In genomic region chr1:25866288-25866687, GRCh38 we compare ENCODE assay signal across 23 cellular contexts. TPM values are rescaled to one million over a fixed set of nuclear protein-coding genes. Genes with fewer than 3 reads are reported as not detected.
DNase-seq lines count a peak whose midpoint lies in the region; ATAC-seq and TF ChIP-seq lines count a peak whose summit lies in the region.
"Had no signal": no experiment of that assay in that cellular context is flagged by ENCODE, and none has a peak within 500 bp of the region (broad histone marks: within the 10 kb centered on the region; RNA-seq: fewer than 3 reads in every experiment).

No MANE protein-coding gene starts in this region.

- no peak for TF ChIP-seq EP300 in stomach (IDR thresholded peaks at IDR 0.05)

- H3K18ac ChIP-seq in mesenchymal stem cell (ENCODE audit: low read depth in 1 of 2, low read length in 2 of 2), result no peak overlapping the region

- no peaks in the 10 kb centered on the region for H3K27me3 Mint-ChIP-seq in dendritic cell treated with granulocyte-macrophage colony-stimulating factor and Interleukin-4, amounts not matched to agents 40 ng/mL and 50 ng/mL, for 4 days
- H3K27me3 Mint-ChIP-seq: CD4-positive, CD25-positive, alpha-beta regulatory T cell; IgD-negative memory B cell had no signal

- intact Hi-C loops in dendritic cell treated with granulocyte-macrophage colony-stimulating factor and Interleukin-4, amounts not matched to agents 40 ng/mL and 50 ng/mL, for 4 days (cut with micrococcal nuclease), result no loop called here
- intact Hi-C loops in stomach (cut with DNase I; ENCODE audit: low total_unique reads), result no loop called here
- intact Hi-C loops in testis (cut with DNase I; ENCODE audit: low total_unique reads), result no loop called here
- intact Hi-C loops in PC-9 (cut with micrococcal nuclease; ENCODE audit: unreplicated experiment), result no loop called here

- H4K91ac ChIP-seq in mesenchymal stem cell (ENCODE audit: low read length), result no peak overlapping the region

- TF ChIP-seq POLR2A in stomach (IDR thresholded peaks at IDR 0.05) (no peak), testis (IDR thresholded peaks at IDR 0.05) (no peak)

- CTCF ChIA-PET in RWPE1 (lab: Yijun Ruan, JAX), result no interaction called here
- CTCF ChIA-PET in PC-9 (lab: Charles Lee), result no interaction called here

- H3K4me2 ChIP-seq in mesenchymal stem cell (ENCODE audit: low read length, poor library complexity, severe bottlenecking) (no peak overlapping the region), PC-9 (no peak overlapping the region)

- no peak overlapping the region for H4K8ac ChIP-seq in mesenchymal stem cell (ENCODE audit: low read length)

- H2AK5ac ChIP-seq in mesenchymal stem cell (ENCODE audit: low read length, severe bottlenecking), result peak overlapping the region; percentile 75

- BruUV-seq in PC-9 (replicated peaks; lab: Mats Ljungman, UMichigan), result no TSS peak

- peak overlapping the region; percentile 10 for H3K27ac Mint-ChIP-seq in dendritic cell treated with granulocyte-macrophage colony-stimulating factor and Interleukin-4, amounts not matched to agents 40 ng/mL and 50 ng/mL, for 4 days
- H3K27ac Mint-ChIP-seq: CD4-positive, CD25-positive, alpha-beta regulatory T cell had no signal

- H2BK5ac ChIP-seq in mesenchymal stem cell (ENCODE audit: low read depth, low read length, poor library complexity, severe bottlenecking), result no peak overlapping the region

- no peaks in the 10 kb centered on the region; the same call in 1 of the 2 replicates for H3F3A ChIP-seq in PC-9 (ENCODE audit: insufficient read depth, low read depth)

- H3K79me2 ChIP-seq in PC-9 (ENCODE audit: low read depth), result no peaks in the 10 kb centered on the region

- H3K9me3 ChIP-seq in mesenchymal stem cell (ENCODE audit: control insufficient read depth, low read length), result no peaks in the 10 kb centered on the region
- H3K9me3 ChIP-seq in stomach, result no peaks in the 10 kb centered on the region
- H3K9me3 ChIP-seq in testis, result no peaks in the 10 kb centered on the region
- no peaks in the 10 kb centered on the region for H3K9me3 ChIP-seq in PC-9 (ENCODE audit: insufficient read depth, low read depth)
- H3K9me3 ChIP-seq: BE2C had no signal

- no peaks in the 10 kb centered on the region for H4K20me1 ChIP-seq in PC-9 (ENCODE audit: insufficient read depth)

- peaks cover 39 to 44% of the 10 kb centered on the region in 2 experiments for H3K36me3 ChIP-seq in mesenchymal stem cell (ENCODE audit: control insufficient read depth in 1 of 2, insufficient read depth in 2 of 2, low read depth in 1 of 2, low read length in 2 of 2)
- peaks cover 0 to 32% (median 18%) of the 10 kb centered on the region in 4 donors for H3K36me3 ChIP-seq in stomach
- H3K36me3 ChIP-seq in testis (ENCODE audit: low read depth, missing control alignments), result no peaks in the 10 kb centered on the region
- no peaks in the 10 kb centered on the region for H3K36me3 ChIP-seq in PC-9 (ENCODE audit: low read depth)
- H3K36me3 ChIP-seq: BE2C had no signal

- no peak overlapping the region for H2AFZ ChIP-seq in mesenchymal stem cell (ENCODE audit: low read depth, low read length)
- no peak overlapping the region for H2AFZ ChIP-seq in PC-9

- WGBS in mesenchymal stem cell, result 90% methylated on average over 1 of the region's 1 CpG
- WGBS in stomach, 5 donors, result 48 to 86% (median 60%) methylated on average over 1 of the region's 1 CpG
- WGBS in testis, 2 donors, result 69 to 74% methylated on average over 1 of the region's 1 CpG

- DNase-seq in RWPE1 (ENCODE audit: low spot score) (no peak), mesenchymal stem cell (no peak), stomach (peak; percentile 7), testis (no peak), COLO829 (ENCODE audit: low spot score) (no peak), PC-9 (no peak)
- DNase-seq: BE2C; CD4-positive, CD25-positive, alpha-beta regulatory T cell; COR-L47; DMS 273 treated with DMSO at 0.1 percent for 48 hours; DMS79 treated with DMSO at 0.1 percent for 48 hours; GOT3; HCEC 1CT; Karpas-422; NCI-H1694; NCI-H2081; NCI-H2171; NCI-H526 treated with DMSO at 0.1 percent for 48 hours; OCI-M1; Right ventricle myocardium superior had no signal

- H3K27ac ChIP-seq in RWPE1, result 0 out of 2 replicates have a peak overlapping the region, but pooled peaks have one; percentile 7
- H3K27ac ChIP-seq in mesenchymal stem cell (ENCODE audit: low read length, poor library complexity, severe bottlenecking), result no peak overlapping the region
- peak overlapping the region; percentile 76 to 86 (median 79) for H3K27ac ChIP-seq in stomach
- no peak overlapping the region for H3K27ac ChIP-seq in testis
- H3K27ac ChIP-seq in PC-9, result no peak overlapping the region

- H2BK15ac ChIP-seq in mesenchymal stem cell (ENCODE audit: low read depth, poor library complexity, severe bottlenecking), result no peak overlapping the region

- H3K14ac ChIP-seq in mesenchymal stem cell (ENCODE audit: low read length in 2 of 2), result no peak overlapping the region

- H3K4ac ChIP-seq in mesenchymal stem cell (ENCODE audit: low read depth in 1 of 2, low read length in 2 of 2), result no peak overlapping the region

- POLR2A ChIA-PET in RWPE1 (lab: Yijun Ruan, JAX; ENCODE audit: low non-redundant PET) (no interaction called here), PC-9 (lab: Charles Lee; ENCODE audit: unreplicated experiment) (no interaction called here)

- no peak overlapping the region for H3K4me3 Mint-ChIP-seq in dendritic cell treated with granulocyte-macrophage colony-stimulating factor and Interleukin-4, amounts not matched to agents 40 ng/mL and 50 ng/mL, for 4 days
- H3K4me3 Mint-ChIP-seq: IgD-negative memory B cell had no signal

- H2BK12ac ChIP-seq in mesenchymal stem cell (ENCODE audit: low read length in 2 of 2), result no peak overlapping the region

- TF ChIP-seq CTCF in RWPE1 (conservative IDR thresholded peaks at IDR 0.05; ENCODE audit: low read depth) (no peak), stomach (IDR thresholded peaks at IDR 0.05) (no peak), testis (IDR thresholded peaks at IDR 0.05) (no peak), PC-9 (conservative IDR thresholded peaks at IDR 0.05) (no peak)

- H3K36me3 Mint-ChIP-seq in dendritic cell treated with granulocyte-macrophage colony-stimulating factor and Interleukin-4, amounts not matched to agents 40 ng/mL and 50 ng/mL, for 4 days (ENCODE audit: low read depth), result peaks cover 26% of the 10 kb centered on the region

- no peaks in the 10 kb centered on the region for H3K9me2 ChIP-seq in PC-9 (ENCODE audit: insufficient read depth)

- H3K4me3 ChIP-seq in mesenchymal stem cell (ENCODE audit: insufficient read depth in 1 of 2, low read depth in 1 of 2, low read length in 2 of 2), result no peak overlapping the region
- H3K4me3 ChIP-seq in stomach, result no peak overlapping the region
- H3K4me3 ChIP-seq in testis, result no peak overlapping the region
- H3K4me3 ChIP-seq in PC-9, result no peak overlapping the region

- no peak overlapping the region for H2BK120ac ChIP-seq in mesenchymal stem cell (ENCODE audit: low read depth, low read length)

- peaks cover 36% of the 10 kb centered on the region for H3K4me1 Mint-ChIP-seq in dendritic cell treated with granulocyte-macrophage colony-stimulating factor and Interleukin-4, amounts not matched to agents 40 ng/mL and 50 ng/mL, for 4 days (ENCODE audit: low read depth)

- H3K27me3 ChIP-seq in mesenchymal stem cell (ENCODE audit: control insufficient read depth in 1 of 2, insufficient read depth in 1 of 2, low read length in 2 of 2) (no peaks in the 10 kb centered on the region), stomach (no peaks in the 10 kb centered on the region), testis (no peaks in the 10 kb centered on the region), PC-9 (ENCODE audit: insufficient read depth, low read depth) (no peaks in the 10 kb centered on the region)
- H3K27me3 ChIP-seq: BE2C had no signal

- no peak for ATAC-seq in GM21576 (IDR thresholded peaks at IDR 0.05; ENCODE audit: unreplicated experiment)

- H3K9me3 Mint-ChIP-seq in dendritic cell treated with granulocyte-macrophage colony-stimulating factor and Interleukin-4, amounts not matched to agents 40 ng/mL and 50 ng/mL, for 4 days, result no peaks in the 10 kb centered on the region
- H3K9me3 Mint-ChIP-seq: CD4-positive, CD25-positive, alpha-beta regulatory T cell; IgD-negative memory B cell had no signal

- peaks cover 10% of the 10 kb centered on the region for H3K79me1 ChIP-seq in mesenchymal stem cell (replicated peaks; ENCODE audit: low read length, poor library complexity, severe bottlenecking)

- peaks cover 26% of the 10 kb centered on the region for H3K4me1 ChIP-seq in mesenchymal stem cell (ENCODE audit: control insufficient read depth, insufficient read depth, low read depth, low read length)
- peaks cover 29 to 46% (median 32%) of the 10 kb centered on the region in 4 donors for H3K4me1 ChIP-seq in stomach
- peaks cover 5% of the 10 kb centered on the region for H3K4me1 ChIP-seq in testis
- no peaks in the 10 kb centered on the region for H3K4me1 ChIP-seq in PC-9 (replicated peaks; ENCODE audit: insufficient read depth)
- H3K4me1 ChIP-seq: BE2C had no signal

- no peak overlapping the region for H3K9ac ChIP-seq in mesenchymal stem cell (ENCODE audit: low read length)

- no peak overlapping the region for H3K23ac ChIP-seq in mesenchymal stem cell (ENCODE audit: low read length in 2 of 2)

RNA-seq across cellular contexts. Expression of gene AUNIP, which starts 7.0 kb away (rescaled TPM):
- polyA plus RNA-seq in mesenchymal stem cell (2013, experiment 1 of 2), result 0.73 TPM
- polyA plus RNA-seq in mesenchymal stem cell (2013, experiment 2 of 2), result 0.89 TPM
- 1 to 10 TPM in 1 of 5 donors, under 1 TPM in 1, not detected in 3; 0.87 to 2.8 TPM for total RNA-seq in stomach
- 1 to 10 TPM in 1 of 3 donors, under 1 TPM in 2; 0.68 to 1.5 (median 1.00) TPM for polyA plus RNA-seq in stomach
- 10 to 100 TPM; 14.1 to 22.5 TPM for total RNA-seq in testis
- polyA plus RNA-seq in testis (ENCODE audit: insufficient read depth, low read depth, low replicate concordance), result 28.5 TPM
- total RNA-seq in PC-9 (2021), result 11.0 and 11.3 TPM in 2 replicates
- total RNA-seq: CD4-positive, CD25-positive, alpha-beta regulatory T cell had no signal
- polyA plus RNA-seq: IgD-negative memory B cell had no signal

RNA-seq across cellular contexts. Expression of gene PAQR7, which starts 9.2 kb away (rescaled TPM):
- 10.5 TPM for polyA plus RNA-seq in mesenchymal stem cell (2013, experiment 1 of 2)
- 10.0 TPM for polyA plus RNA-seq in mesenchymal stem cell (2013, experiment 2 of 2)
- total RNA-seq in stomach, result 1 to 10 TPM; 1.8 to 9.9 (median 5.3) TPM
- 10 to 100 TPM in 1 of 3 donors, 1 to 10 TPM in 2; 4.3 to 10.5 (median 5.4) TPM for polyA plus RNA-seq in stomach
- 10 to 100 TPM; 92.4 to 94.8 TPM for total RNA-seq in testis
- polyA plus RNA-seq in testis (ENCODE audit: insufficient read depth, low read depth, low replicate concordance), result 89.3 TPM
- total RNA-seq in PC-9 (2021), result 30.2 and 34.0 TPM in 2 replicates

RNA-seq across cellular contexts. Expression of gene STMN1, which starts 39.9 kb away (rescaled TPM):
- 158 TPM for polyA plus RNA-seq in mesenchymal stem cell (2013, experiment 1 of 2)
- polyA plus RNA-seq in mesenchymal stem cell (2013, experiment 2 of 2), result 158 TPM
- total RNA-seq in stomach (10 to 100 TPM; 25.9 to 74.2 (median 44.6) TPM), testis (100 to 1,000 TPM; 230 to 393 TPM), PC-9 (2021) (302 and 349 TPM in 2 replicates)
- polyA plus RNA-seq in stomach (100 to 1,000 TPM in 2 of 3 donors, 10 to 100 TPM in 1; 79.0 to 109 (median 108) TPM), testis (ENCODE audit: insufficient read depth, low read depth, low replicate concordance) (727 TPM)

RNA-seq across cellular contexts. Expression of gene MTFR1L, which starts 46.5 kb away (rescaled TPM):
- polyA plus RNA-seq in mesenchymal stem cell (2013, experiment 1 of 2), result 49.9 TPM
- polyA plus RNA-seq in mesenchymal stem cell (2013, experiment 2 of 2), result 50.5 TPM
- total RNA-seq in stomach, result 100 to 1,000 TPM in 3 of 5 donors, 10 to 100 TPM in 2; 39.3 to 301 (median 107) TPM
- polyA plus RNA-seq in stomach, result 10 to 100 TPM; 41.1 to 52.4 (median 49.5) TPM
- 100 to 1,000 TPM; 148 to 166 TPM for total RNA-seq in testis
- polyA plus RNA-seq in testis (ENCODE audit: insufficient read depth, low read depth, low replicate concordance), result 253 TPM
- 40.9 and 41.7 TPM in 2 replicates for total RNA-seq in PC-9 (2021)

Comparison
In these comparisons a context has a peak if more than half of its experiments do, and no peak if none do; other contexts are left out.
1. H3K27ac ChIP-seq: peak in RWPE1 (single experiment) and stomach (5 of 5); none in mesenchymal stem cell (single experiment), testis (0 of 2) and PC-9 (single experiment).